Comparison of ENCODE assay signal across 27 cellular contexts in genomic region chr14:72704507-72704906, GRCh38.
DNase-seq lines count a peak whose midpoint lies in the region; ATAC-seq and TF ChIP-seq lines count a peak whose summit lies in the region.
"Had no signal": no experiment of that assay in that cellular context is flagged by ENCODE, and none has a peak within 500 bp of the region (broad histone marks: within the 10 kb centered on the region; RNA-seq: fewer than 3 reads in every experiment).

No MANE protein-coding gene starts in this region.

- no peak overlapping the region for H3K4me3 ChIP-seq in AG10803 (ENCODE audit: low read length)
- H3K4me3 ChIP-seq: adrenal gland, psoas muscle, SK-N-MC had no signal

- no peak for TF ChIP-seq CTCF in AG10803 (conservative IDR thresholded peaks at IDR 0.05; ENCODE audit: low read length)

- ATAC-seq in HG02884 (IDR thresholded peaks at IDR 0.05; ENCODE audit: unreplicated experiment): no peak
- no peak for ATAC-seq in GM18520 (IDR thresholded peaks at IDR 0.05; ENCODE audit: unreplicated experiment)
- ATAC-seq: activated CD8-positive, alpha-beta memory T cell treated with anti-CD3 and anti-CD28 coated beads, Interleukin-2, amount 10 ng/mL, durations not matched to agents 7 days and 5 days; activated T-cell treated with anti-CD3 and anti-CD28 coated beads, Interleukin-2, amount 50 U/mL, for 72 hours; naive thymus-derived CD4-positive, alpha-beta T cell; psoas muscle; WTC11 had no signal

- DNase-seq in AG10803 (ENCODE audit: low read depth): peak; percentile 27
- peak; percentile 56 to 75 for DNase-seq in Kasumi-1 (lab: John Stamatoyannopoulos, UW)
- peak; percentile 32 for DNase-seq in OCI-M1 (lab: John Stamatoyannopoulos, UW)
- peak; percentile 35 for DNase-seq in cerebellar cortex (ENCODE audit: low spot score)
- no peak for DNase-seq in amniotic stem cell (lab: John Stamatoyannopoulos, UW)
- DNase-seq in NCI-H524 treated with DMSO at 0.1 percent for 48 hours (lab: John Stamatoyannopoulos, UW): no peak
- DNase-seq: activated CD4-positive, alpha-beta T cell treated with anti-CD3 and anti-CD28 coated beads, Interleukin-2, amount 50 U/mL, for 1 hour; activated CD8-positive, alpha-beta memory T cell treated with anti-CD3 and anti-CD28 coated beads, Interleukin-2, amount 10 ng/mL, durations not matched to agents 7 days and 5 days; activated naive CD4-positive, alpha-beta T cell; activated T-cell treated with anti-CD3 and anti-CD28 coated beads, Interleukin-2, amount 50 U/mL, for 72 hours; brain microvascular endothelial cell; DMS53; GDM1; H7; islet precursor cell; MM.1S; naive thymus-derived CD4-positive, alpha-beta T cell; NCI-H510A treated with DMSO at 0.1 percent for 48 hours; NK-92 treated with Interleukin-12 subunit alpha and Interleukin-12 subunit beta, amount 100 ng/mL, for 24 hours; occipital lobe; psoas muscle; stimulated activated naive CD4-positive, alpha-beta T cell had no signal

Comparison
In these comparisons a context has a peak if more than half of its experiments do, and no peak if none do; other contexts are left out.
1. DNase-seq: peak in AG10803 (single experiment), Kasumi-1 (2 of 2), OCI-M1 (single experiment) and cerebellar cortex (single experiment); none in amniotic stem cell (single experiment) and NCI-H524 treated with DMSO at 0.1 percent for 48 hours (single experiment).